ENCODE assay signal across 27 cellular contexts in the genomic region with DNA sequence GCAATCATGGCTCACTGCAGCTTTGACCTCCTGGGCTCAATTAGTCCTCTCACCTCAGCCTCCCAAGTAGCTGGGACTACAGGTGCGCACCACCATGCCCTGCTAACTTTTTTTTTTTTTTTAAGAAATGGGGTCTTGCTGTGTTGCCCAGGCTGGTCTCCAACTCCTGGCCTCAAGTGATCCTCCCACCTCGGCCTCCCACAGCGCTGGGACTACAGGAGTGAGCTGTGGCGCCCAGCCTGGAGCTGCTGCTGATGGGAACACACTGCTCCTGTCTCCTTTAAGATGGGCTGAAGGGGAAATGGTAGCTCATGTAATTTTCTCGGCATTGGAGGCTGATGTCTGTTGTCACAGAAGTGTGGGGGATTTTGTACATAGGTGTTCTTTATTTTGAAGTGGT. TPM values are rescaled to one million over a fixed set of nuclear protein-coding genes. Genes with fewer than 3 reads are reported as not detected.
A peak's percentile ranks its signal among the peaks of the same experiment; 100 is the strongest.
DNase-seq lines count a peak whose midpoint lies in the region; ATAC-seq, FAIRE-seq and TF ChIP-seq lines count a peak whose summit lies in the region.
"Had no signal": no experiment of that assay in that cellular context is flagged by ENCODE, and none has a peak within 500 bp of the region (broad histone marks: within the 10 kb centered on the region; RNA-seq: fewer than 3 reads in every experiment).

No MANE protein-coding gene starts in this region.

- H3K36me3 Mint-ChIP-seq in neural progenitor cell (peaks cover 10% of the 10 kb centered on the region), progenitor cell of endocrine pancreas (ENCODE audit: insufficient read depth) (peaks cover 12% of the 10 kb centered on the region)
- H3K36me3 Mint-ChIP-seq: CD14-positive monocyte; CD4-positive, alpha-beta memory T cell; CD4-positive, CD25-positive, alpha-beta regulatory T cell; CD8-positive, alpha-beta memory T cell had no signal

- no peak for TF ChIP-seq POLR2A in K562 (conservative IDR thresholded peaks at IDR 0.05)

- no peak overlapping the region for H3K4me2 ChIP-seq in K562 (ENCODE audit: insufficient read depth, low read length)
- no peak overlapping the region for H3K4me2 ChIP-seq in neural progenitor cell
- H3K4me2 ChIP-seq: BLaER1 had no signal

- intact Hi-C loops in K562 (cut with micrococcal nuclease), result no loop called here

- H3K4me1 Mint-ChIP-seq in neural progenitor cell (peaks cover 2% of the 10 kb centered on the region), progenitor cell of endocrine pancreas (ENCODE audit: low read depth) (no peaks in the 10 kb centered on the region)
- H3K4me1 Mint-ChIP-seq: CD4-positive, alpha-beta memory T cell; CD4-positive, CD25-positive, alpha-beta regulatory T cell; CD8-positive, alpha-beta memory T cell had no signal

- H3K79me2 ChIP-seq in K562 (ENCODE audit: control insufficient read depth, insufficient read depth, low read length) (no peaks in the 10 kb centered on the region), neural progenitor cell (ENCODE audit: low read depth) (no peaks in the 10 kb centered on the region)

- no peak for ATAC-seq in K562
- no peak for ATAC-seq in HG03439 (IDR thresholded peaks at IDR 0.05; ENCODE audit: unreplicated experiment)
- ATAC-seq in HG02973 (IDR thresholded peaks at IDR 0.05; ENCODE audit: unreplicated experiment), result no peak
- ATAC-seq: GM12878 had no signal

- H2AFZ ChIP-seq in K562 (ENCODE audit: low read depth, low read length) (no peak overlapping the region), neural progenitor cell (replicated peaks) (no peak overlapping the region)

- H3F3A ChIP-seq in neural progenitor cell (ENCODE audit: low read depth), result no peaks in the 10 kb centered on the region

- in situ Hi-C loops in K562 (cut with MboI), result no loop called here

- WGBS in K562 (ENCODE audit: insufficient coverage, low coverage, missing lambda C conversion rate), result 0% methylated on average over 4 of the region's 5 CpGs

- no TSS peak for BruUV-seq in K562 (replicated peaks; lab: Mats Ljungman, UMichigan)

- no peak for TF ChIP-seq CTCF in K562 (IDR thresholded peaks at IDR 0.05 in 2 of 3, conservative IDR thresholded peaks at IDR 0.05 in 1 of 3; ENCODE audit: insufficient read depth in 2 of 3, low read depth in 1 of 3, low read length in 3 of 3)
- no peak for TF ChIP-seq CTCF in neural progenitor cell (IDR thresholded peaks at IDR 0.05)
- no peak for TF ChIP-seq CTCF in progenitor cell of endocrine pancreas (IDR thresholded peaks at IDR 0.05; ENCODE audit: unreplicated experiment)

- FAIRE-seq in K562 (lab: Jason Lieb, UNC), result no peak
- FAIRE-seq: A204.1, GM12878, GM12892, GM18507 had no signal

- H3K27ac Mint-ChIP-seq in neural progenitor cell (peak overlapping the region; percentile 7), progenitor cell of endocrine pancreas (peak overlapping the region; percentile 55)
- H3K27ac Mint-ChIP-seq: CD14-positive monocyte; CD4-positive, alpha-beta memory T cell; CD4-positive, CD25-positive, alpha-beta regulatory T cell; CD8-positive, alpha-beta memory T cell had no signal

- CTCF ChIA-PET in K562 (lab: Yijun Ruan, JAX; ENCODE audit: low intra/inter-chr PET ratio), result no interaction called here

- H3K9me3 Mint-ChIP-seq in neural progenitor cell (peaks cover 18% of the 10 kb centered on the region), progenitor cell of endocrine pancreas (ENCODE audit: low read depth) (peaks cover 8% of the 10 kb centered on the region)
- H3K9me3 Mint-ChIP-seq: CD8-positive, alpha-beta memory T cell had no signal

- H3K9me3 ChIP-seq in K562 (replicated peaks; ENCODE audit: control insufficient read depth, insufficient read depth, low read depth, low read length) (no peaks in the 10 kb centered on the region), neural progenitor cell (ENCODE audit: low read depth) (no peaks in the 10 kb centered on the region)
- H3K9me3 ChIP-seq: BE2C, BLaER1 had no signal

- TF ChIP-seq EP300 in K562 (IDR thresholded peaks at IDR 0.05; ENCODE audit: low read length), result no peak

- H3K27me3 ChIP-seq in K562 (ENCODE audit: control insufficient read depth in 2 of 2, insufficient read depth in 2 of 2, low read length in 2 of 2) (peaks cover 0 to 11% of the 10 kb centered on the region in 2 experiments; a peak in 1 of 5 replicates), neural progenitor cell (no peaks in the 10 kb centered on the region)
- H3K27me3 ChIP-seq: BE2C, BLaER1 had no signal

- no peak overlapping the region for H3K9ac ChIP-seq in K562 (ENCODE audit: insufficient read depth in 1 of 2, low read depth in 2 of 2, low read length in 2 of 2)
- H3K9ac ChIP-seq in neural progenitor cell, result no peak overlapping the region
- H3K9ac ChIP-seq: BLaER1 had no signal

- H3K4me3 ChIP-seq in K562 (no peak overlapping the region), neural progenitor cell (no peak overlapping the region)
- H3K4me3 ChIP-seq: BLaER1, GM12878 had no signal

- H3K4me3 Mint-ChIP-seq in neural progenitor cell (peak overlapping the region; percentile 11), progenitor cell of endocrine pancreas (ENCODE audit: low read depth) (no peak overlapping the region)
- H3K4me3 Mint-ChIP-seq: CD14-positive monocyte; CD4-positive, alpha-beta memory T cell; CD4-positive, CD25-positive, alpha-beta regulatory T cell; CD8-positive, alpha-beta memory T cell had no signal

- POLR2A ChIA-PET in K562 (lab: Yijun Ruan, JAX), result no interaction called here

- H3K36me3 ChIP-seq in K562 (ENCODE audit: control insufficient read depth, insufficient read depth, low read length) (no peaks in the 10 kb centered on the region), neural progenitor cell (no peaks in the 10 kb centered on the region)
- H3K36me3 ChIP-seq: BE2C had no signal

- H3K9me1 ChIP-seq in K562 (ENCODE audit: control insufficient read depth, insufficient read depth, low read length), result no peaks in the 10 kb centered on the region

- H3K4me1 ChIP-seq in K562 (replicated peaks in 1 of 2; ENCODE audit: control insufficient read depth in 2 of 2, insufficient read depth in 2 of 2, low read length in 2 of 2) (no peaks in the 10 kb centered on the region; a peak in 1 of 5 replicates), neural progenitor cell (no peaks in the 10 kb centered on the region)
- H3K4me1 ChIP-seq: BE2C, BLaER1 had no signal

- H4K20me1 ChIP-seq in K562 (replicated peaks; ENCODE audit: control insufficient read depth, insufficient read depth, low read length) (no peaks in the 10 kb centered on the region), neural progenitor cell (ENCODE audit: low read depth) (no peaks in the 10 kb centered on the region)
- H4K20me1 ChIP-seq: BLaER1 had no signal

- no peak overlapping the region for H3K27ac ChIP-seq in K562 (ENCODE audit: extremely low read depth, low read depth, low read length)
- no peak overlapping the region for H3K27ac ChIP-seq in neural progenitor cell
- H3K27ac ChIP-seq: BLaER1 had no signal

- no peak for TF ChIP-seq RAD21 in K562 (CRISPR knock-in tag; conservative IDR thresholded peaks at IDR 0.05 in 1 of 2, IDR thresholded peaks at IDR 0.05 in 1 of 2)

- DNase-seq in K562 (ENCODE audit: extremely low read depth in 1 of 4, low spot score in 3 of 4) (no peak), neural progenitor cell (ENCODE audit: low spot score) (no peak), progenitor cell of endocrine pancreas (ENCODE audit: low spot score, unreplicated experiment) (no peak), nucleus accumbens (lab: John Stamatoyannopoulos, UW) (no peak)
- DNase-seq: 8988T; ACHN; BE2C; C1 segment of cervical spinal cord; CD4-positive, alpha-beta memory T cell; CD4-positive, CD25-positive, alpha-beta regulatory T cell; CD8-positive, alpha-beta memory T cell; COR-L47; DMS 273 treated with DMSO at 0.1 percent for 48 hours; DMS153; DMS53; DMS79; DND-41; EL; GDM1 had no signal

- H3K27me3 Mint-ChIP-seq in neural progenitor cell (ENCODE audit: insufficient read depth, low read depth) (no peaks in the 10 kb centered on the region), progenitor cell of endocrine pancreas (no peaks in the 10 kb centered on the region)
- H3K27me3 Mint-ChIP-seq: CD4-positive, CD25-positive, alpha-beta regulatory T cell had no signal

RNA-seq across cellular contexts. Expression of a gene that starts 34.9 kb away (rescaled TPM):
- 21.1 and 36.1 TPM in 2 replicates for total RNA-seq in K562 (2011; cell fraction: chromatin; rRNA removed; ENCODE audit: low replicate concordance)
- total RNA-seq in K562 (2011; cell fraction: nucleolus; rRNA removed), result 11.2 and 12.2 TPM in 2 replicates
- 18.3 and 23.2 TPM in 2 replicates for total RNA-seq in K562 (2011; cell fraction: nucleoplasm; rRNA removed)
- 14.8 and 16.0 TPM in 2 replicates for total RNA-seq in K562 (2014; rRNA removed)
- 16.0 and 17.6 TPM in 2 replicates for total RNA-seq in K562 (2014; rRNA removed; fragmentation: Illumina TruSeq; extraction: Trizol)
- total RNA-seq in K562 (2015; rRNA removed; fragmentation: Illumina TruSeq; extraction: Trizol), result 17.3 and 17.7 TPM in 2 replicates
- 22.9 and 24.3 TPM in 2 replicates for total RNA-seq in K562 (2021)
- 11.8 and 18.6 TPM in 2 replicates for polyA plus RNA-seq in K562 (2011; rRNA removed)
- 9.2 and 11.9 TPM in 2 replicates for polyA plus RNA-seq in K562 (2011; cell fraction: cytosol; rRNA removed)
- polyA plus RNA-seq in K562 (2011; cell fraction: nucleus; rRNA removed), result 10.0 and 14.9 TPM in 2 replicates
- polyA plus RNA-seq in K562 (2012), result 12.6 and 13.8 TPM in 2 replicates
- 17.8 and 19.7 TPM in 2 replicates for polyA plus RNA-seq in K562 (2014; fragmentation: Illumina TruSeq; extraction: Trizol)
- 10 to 100 TPM in 1 of 2 experiments, 1 to 10 TPM in 1; 5.8 to 11.5 TPM for polyA plus RNA-seq in K562 (2014; fragmentation: Nextera tagmentation; extraction: Ambion mirVana)
- polyA plus RNA-seq in K562 (2014; rRNA removed), result 13.2 and 14.1 TPM in 2 replicates
- 20.9 and 22.0 TPM in 2 replicates for polyA minus RNA-seq in K562 (2011; rRNA and poly(A)+ RNA removed)
- polyA minus RNA-seq in K562 (2011; cell fraction: cytosol; rRNA and poly(A)+ RNA removed), result 13.3 and 14.4 TPM in 2 replicates
- 8.2 and 12.1 TPM in 2 replicates for polyA minus RNA-seq in K562 (2011; cell fraction: nucleus; rRNA and poly(A)+ RNA removed)
- total RNA-seq in neural progenitor cell (ENCODE audit: low replicate concordance), result 52.4 and 72.4 TPM in 2 replicates
- total RNA-seq in progenitor cell of endocrine pancreas, result 31.8 and 33.4 TPM in 2 replicates

RNA-seq across cellular contexts. Expression of a gene that starts 39.9 kb away (rescaled TPM):
- 107 and 110 TPM in 2 replicates for total RNA-seq in K562 (2011; cell fraction: chromatin; rRNA removed; ENCODE audit: low replicate concordance)
- 70.8 and 75.5 TPM in 2 replicates for total RNA-seq in K562 (2011; cell fraction: nucleolus; rRNA removed)
- 104 and 112 TPM in 2 replicates for total RNA-seq in K562 (2011; cell fraction: nucleoplasm; rRNA removed)
- total RNA-seq in K562 (2014; rRNA removed) (36.7 and 38.9 TPM in 2 replicates), K562 (2014; rRNA removed; fragmentation: Illumina TruSeq; extraction: Trizol) (21.1 and 24.5 TPM in 2 replicates), K562 (2015; rRNA removed; fragmentation: Illumina TruSeq; extraction: Trizol) (25.8 and 26.7 TPM in 2 replicates), K562 (2021) (28.4 and 28.8 TPM in 2 replicates), neural progenitor cell (ENCODE audit: low replicate concordance) (22.9 and 39.4 TPM in 2 replicates), progenitor cell of endocrine pancreas (34.2 and 34.3 TPM in 2 replicates)
- polyA plus RNA-seq in K562 (2011; rRNA removed) (24.7 and 28.7 TPM in 2 replicates), K562 (2014; fragmentation: Illumina TruSeq; extraction: Trizol) (26.0 and 28.2 TPM in 2 replicates), K562 (2014; fragmentation: Nextera tagmentation; extraction: Ambion mirVana) (1 to 10 TPM; 3.4 to 4.8 TPM), K562 (2014; rRNA removed) (36.1 and 41.9 TPM in 2 replicates)
- polyA plus RNA-seq in K562 (2011; cell fraction: cytosol; rRNA removed), result 17.9 and 18.9 TPM in 2 replicates
- 66.2 and 70.5 TPM in 2 replicates for polyA plus RNA-seq in K562 (2011; cell fraction: nucleus; rRNA removed)
- polyA plus RNA-seq in K562 (2012), result 17.3 and 24.4 TPM in 2 replicates
- 25.6 and 29.4 TPM in 2 replicates for polyA minus RNA-seq in K562 (2011; rRNA and poly(A)+ RNA removed)
- polyA minus RNA-seq in K562 (2011; cell fraction: cytosol; rRNA and poly(A)+ RNA removed), result 6.5 and 7.3 TPM in 2 replicates
- 46.0 and 59.9 TPM in 2 replicates for polyA minus RNA-seq in K562 (2011; cell fraction: nucleus; rRNA and poly(A)+ RNA removed)
